In the genomic region with DNA sequence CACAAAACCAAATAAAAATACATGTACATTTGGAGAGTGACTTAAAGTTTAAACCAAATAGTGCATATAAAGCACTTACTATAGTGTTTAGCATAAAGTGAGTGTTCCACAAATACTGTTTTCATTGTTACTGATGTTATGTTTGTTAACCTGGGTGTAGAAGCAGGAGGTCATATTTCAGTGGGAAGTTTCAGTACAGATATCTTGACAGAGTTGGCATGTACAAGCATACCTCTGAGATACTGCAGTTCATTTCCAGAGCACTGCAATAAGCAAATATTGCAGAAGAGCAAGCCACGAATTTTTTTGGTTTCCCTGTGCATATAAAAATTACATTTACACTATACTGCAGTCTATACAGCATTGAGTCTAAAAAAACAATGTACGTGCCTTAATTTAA, we compare ENCODE assay signal across 19 cellular contexts.
DNase-seq lines count a peak whose midpoint lies in the region; FAIRE-seq and TF ChIP-seq lines count a peak whose summit lies in the region.
"Had no signal": no experiment of that assay in that cellular context is flagged by ENCODE, and none has a peak within 500 bp of the region (broad histone marks: within the 10 kb centered on the region; RNA-seq: fewer than 3 reads in every experiment).

No MANE protein-coding gene starts in this region.

- DNase-seq in LNCaP clone FGC (ENCODE audit: low read depth), result peak; percentile 1
- DNase-seq in bronchial epithelial cell (ENCODE audit: low read depth), result peak; percentile 25
- DNase-seq in NOMO-1 treated with dmso at 0.1 percent for 144 hours (lab: John Stamatoyannopoulos, UW; ENCODE audit: unreplicated experiment), result no peak
- no peak for DNase-seq in NCI-H510A (lab: John Stamatoyannopoulos, UW)
- no peak for DNase-seq in uterus
- no peak for DNase-seq in hypothalamus (lab: John Stamatoyannopoulos, UW)
- DNase-seq: ACHN; BE2C; Calu3; CD8-positive, alpha-beta T cell; DMS53; DND-41; EL had no signal

- no peak overlapping the region for H3K9ac ChIP-seq in BLaER1
- no peak overlapping the region for H3K9ac ChIP-seq in BLaER1 treated with 17β-estradiol and CSF1 and Interleukin-3, amounts not matched to agents 10 nM and 100 nM

- H3K4me3 ChIP-seq in BLaER1, result no peak overlapping the region; the same call in 1 of the 2 replicates
- H3K4me3 ChIP-seq in BLaER1 treated with 17β-estradiol and CSF1 and Interleukin-3, amounts not matched to agents 10 nM and 100 nM, result no peak overlapping the region; a peak in 1 of 20 replicates
- no peak overlapping the region for H3K4me3 ChIP-seq in LNCaP clone FGC (ENCODE audit: low read depth, low read length)
- no peak overlapping the region for H3K4me3 ChIP-seq in bronchial epithelial cell (ENCODE audit: low read depth, low read length)
- no peak overlapping the region for H3K4me3 ChIP-seq in uterus
- H3K4me3 ChIP-seq: GM12878, HAP-1 had no signal

- intact Hi-C loops in uterus (cut with DNase I; ENCODE audit: low total_unique reads), result no loop called here

- H3K4me2 ChIP-seq in BLaER1, result peak overlapping the region; percentile 66
- H3K4me2 ChIP-seq in BLaER1 treated with 17β-estradiol and CSF1 and Interleukin-3, amounts not matched to agents 10 nM and 100 nM, result peak overlapping the region in 9 of 11 experiments; percentile 12 to 78 (median 53); a peak in 17 of 22 replicates

- H3K36me3 ChIP-seq in BLaER1 (no peaks in the 10 kb centered on the region), bronchial epithelial cell (ENCODE audit: control insufficient read depth, insufficient read depth, low read length) (no peaks in the 10 kb centered on the region), uterus (no peaks in the 10 kb centered on the region)
- no peaks in the 10 kb centered on the region for H3K36me3 ChIP-seq in BLaER1 treated with 17β-estradiol and CSF1 and Interleukin-3, amounts not matched to agents 10 nM and 100 nM
- H3K36me3 ChIP-seq: BE2C, HAP-1 had no signal

- no peaks in the 10 kb centered on the region for H4K20me1 ChIP-seq in BLaER1
- no peaks in the 10 kb centered on the region for H4K20me1 ChIP-seq in BLaER1 treated with 17β-estradiol and CSF1 and Interleukin-3, amounts not matched to agents 10 nM and 100 nM

- no peak for TF ChIP-seq POLR2A in uterus (IDR thresholded peaks at IDR 0.05)

- H3K27me3 ChIP-seq in BLaER1 (no peaks in the 10 kb centered on the region), bronchial epithelial cell (ENCODE audit: control insufficient read depth, insufficient read depth, low read length) (no peaks in the 10 kb centered on the region), uterus (no peaks in the 10 kb centered on the region)
- H3K27me3 ChIP-seq in BLaER1 treated with 17β-estradiol and CSF1 and Interleukin-3, amounts not matched to agents 10 nM and 100 nM, result no peaks in the 10 kb centered on the region
- H3K27me3 ChIP-seq: BE2C had no signal

- H3K9me3 ChIP-seq in BLaER1, result no peaks in the 10 kb centered on the region
- no peaks in the 10 kb centered on the region; a peak in 1 of 22 replicates for H3K9me3 ChIP-seq in BLaER1 treated with 17β-estradiol and CSF1 and Interleukin-3, amounts not matched to agents 10 nM and 100 nM (replicated peaks in 1 of 11)
- no peaks in the 10 kb centered on the region for H3K9me3 ChIP-seq in uterus
- H3K9me3 ChIP-seq: BE2C, HAP-1 had no signal

- H3K4me1 ChIP-seq in BLaER1 (peaks cover 39% of the 10 kb centered on the region), uterus (no peaks in the 10 kb centered on the region)
- H3K4me1 ChIP-seq in BLaER1 treated with 17β-estradiol and CSF1 and Interleukin-3, amounts not matched to agents 10 nM and 100 nM, result peaks cover 0 to 41% (median 13%) of the 10 kb centered on the region in 10 experiments; a peak in 15 of 20 replicates
- H3K4me1 ChIP-seq: HAP-1 had no signal

- no peak for TF ChIP-seq CTCF in LNCaP clone FGC (IDR thresholded peaks at IDR 0.05; ENCODE audit: control insufficient read depth, extremely low read depth, insufficient read depth)
- no peak for TF ChIP-seq CTCF in bronchial epithelial cell (IDR thresholded peaks at IDR 0.05; ENCODE audit: insufficient read depth, low read length, severe bottlenecking)
- TF ChIP-seq CTCF in uterus (IDR thresholded peaks at IDR 0.05), result no peak

- H3K27ac ChIP-seq in BLaER1 (peak overlapping the region; percentile 48; the same call in 1 of the 2 replicates), uterus (no peak overlapping the region)
- no peak overlapping the region for H3K27ac ChIP-seq in BLaER1 treated with 17β-estradiol and CSF1 and Interleukin-3, amounts not matched to agents 10 nM and 100 nM
- H3K27ac ChIP-seq: HL-60 had no signal

- no peak for FAIRE-seq in bronchial epithelial cell (lab: Jason Lieb, UNC)
- FAIRE-seq: A204.1, GM12878 had no signal

Comparison
In these comparisons a context has a peak if more than half of its experiments do, and no peak if none do; other contexts are left out.
1. DNase-seq: peak in LNCaP clone FGC (single experiment) and bronchial epithelial cell (single experiment); none in NOMO-1 treated with dmso at 0.1 percent for 144 hours (single experiment), NCI-H510A (single experiment), uterus (0 of 2) and hypothalamus (0 of 51).